Comparison of ENCODE assay signal across 8 cellular contexts in genomic region chr19:34428549-34429285, GRCh38. TPM values are rescaled to one million over a fixed set of nuclear protein-coding genes. Genes with fewer than 3 reads are reported as not detected.
DNase-seq lines count a peak whose midpoint lies in the region; ATAC-seq and TF ChIP-seq lines count a peak whose summit lies in the region.

No MANE protein-coding gene starts in this region.

- POLR2A ChIA-PET in activated B cell treated with CpG ODN at 0.5 μM for 24 hours (lab: Charles Lee) = interaction anchor here (0.6 to 1.9 kb wide), 5 partner anchors 23 to 72 kb away, joined by 3 to 9 read pairs (median 4); partner anchors contain the start of genes GPI and PDCD2L

- peak overlapping the region; percentile 94 for H3K27ac ChIP-seq in HUES48 (ENCODE audit: low read depth, low read length)
- H3K27ac ChIP-seq in epithelial cell of prostate = peak overlapping the region; percentile 66
- H3K27ac ChIP-seq in thymus (ENCODE audit: low read depth) = peak overlapping the region; percentile 80

- H3K4me1 Mint-ChIP-seq in activated B cell treated with CpG ODN at 0.5 μM for 24 hours = peaks cover 35% of the 10 kb centered on the region

- H3K27me3 ChIP-seq in HUES48 (ENCODE audit: control insufficient read depth, insufficient read depth, low read length) (no peaks in the 10 kb centered on the region), mucosa of stomach (ENCODE audit: control insufficient read depth, insufficient read depth, low read length) (no peaks in the 10 kb centered on the region), thymus (ENCODE audit: control insufficient read depth, insufficient read depth) (no peaks in the 10 kb centered on the region)

- intact Hi-C loops in activated B cell treated with CpG ODN at 0.5 μM for 24 hours (cut with micrococcal nuclease) = loop anchor here (1.0 to 5.0 kb wide), 5 partner anchors 69 to 1056 kb away; partner anchors contain the start of genes CEBPG, SCGB2B2 and ZNF302

- H3K9ac ChIP-seq in HUES48 (ENCODE audit: low read depth, low read length) (peak overlapping the region; percentile 86), mucosa of stomach (ENCODE audit: low read length) (peak overlapping the region; percentile 72)

- no peaks in the 10 kb centered on the region for H3K27me3 Mint-ChIP-seq in activated B cell treated with CpG ODN at 0.5 μM for 24 hours

- under 1% methylated on average over 68 of the region's 68 CpGs for WGBS in thymus

- H3K36me3 Mint-ChIP-seq in activated B cell treated with CpG ODN at 0.5 μM for 24 hours (ENCODE audit: low read depth) = peaks cover 37% of the 10 kb centered on the region

- H3K9me3 ChIP-seq in HUES48 (ENCODE audit: control insufficient read depth, insufficient read depth, low read length) = no peaks in the 10 kb centered on the region
- no peaks in the 10 kb centered on the region for H3K9me3 ChIP-seq in mucosa of stomach (ENCODE audit: control insufficient read depth, low read length)
- no peaks in the 10 kb centered on the region for H3K9me3 ChIP-seq in thymus (ENCODE audit: control insufficient read depth)

- peak; percentile 45 for ATAC-seq in GM21390 (IDR thresholded peaks at IDR 0.05; ENCODE audit: unreplicated experiment)
- ATAC-seq in activated B cell treated with CpG ODN at 0.5 μM for 24 hours (ENCODE audit: low read depth) = peak; percentile 49

- TF ChIP-seq CTCF in activated B cell treated with CpG ODN at 0.5 μM for 24 hours (IDR thresholded peaks at IDR 0.05) = no peak

- CTCF ChIA-PET in activated B cell treated with CpG ODN at 0.5 μM for 24 hours (lab: Charles Lee) = interaction anchor here (1.8 kb wide), 1 partner anchor 70 kb away, joined by 6 read pairs; no protein-coding TSS in a partner anchor

- H3K4me3 Mint-ChIP-seq in activated B cell treated with CpG ODN at 0.5 μM for 24 hours = peak overlapping the region; percentile 96

- peak overlapping the region; percentile 93 for H3K27ac Mint-ChIP-seq in activated B cell treated with CpG ODN at 0.5 μM for 24 hours

- DNase-seq in EL (peak; percentile 39), activated B cell treated with CpG ODN at 0.5 μM for 24 hours (no peak), epithelial cell of prostate (ENCODE audit: low read depth, low spot score) (no peak), NCI-H2171 treated with DMSO at 0.1 percent for 48 hours (lab: John Stamatoyannopoulos, UW) (no peak)

- H3K9me3 Mint-ChIP-seq in activated B cell treated with CpG ODN at 0.5 μM for 24 hours = no peaks in the 10 kb centered on the region

- H3K4me3 ChIP-seq in HUES48 (ENCODE audit: low read depth, low read length) = peak overlapping the region; percentile 99
- H3K4me3 ChIP-seq in mucosa of stomach (ENCODE audit: low read length) = peak overlapping the region; percentile 14
- peak overlapping the region; percentile 87 for H3K4me3 ChIP-seq in thymus (ENCODE audit: low read length)

- peaks cover 5% of the 10 kb centered on the region for H3K4me1 ChIP-seq in HUES48 (ENCODE audit: control insufficient read depth, insufficient read depth, low read length)
- H3K4me1 ChIP-seq in mucosa of stomach (ENCODE audit: control insufficient read depth, insufficient read depth, low read length) = peaks cover 6% of the 10 kb centered on the region
- H3K4me1 ChIP-seq in thymus (ENCODE audit: control insufficient read depth, insufficient read depth, low read length) = peaks cover 18% of the 10 kb centered on the region

- H3K36me3 ChIP-seq in HUES48 (ENCODE audit: control insufficient read depth, insufficient read depth, low read length) = peaks cover 61% of the 10 kb centered on the region
- H3K36me3 ChIP-seq in mucosa of stomach (ENCODE audit: control insufficient read depth, insufficient read depth, low read length) = no peaks in the 10 kb centered on the region
- peaks cover 3% of the 10 kb centered on the region for H3K36me3 ChIP-seq in thymus (ENCODE audit: control insufficient read depth, insufficient read depth)

RNA-seq across cellular contexts. Expression of gene UBA2, which starts 0.5 kb away (rescaled TPM):
- 85.3 and 85.9 TPM in 2 replicates for total RNA-seq in activated B cell treated with CpG ODN at 0.5 μM for 24 hours
- polyA plus RNA-seq in thymus = 113 TPM

RNA-seq across cellular contexts. Expression of gene PDCD2L, which starts 24.5 kb away (rescaled TPM):
- total RNA-seq in activated B cell treated with CpG ODN at 0.5 μM for 24 hours = 13.4 and 18.6 TPM in 2 replicates
- 10.5 TPM for polyA plus RNA-seq in thymus

RNA-seq across cellular contexts. Expression of gene WTIP, which starts 52.8 kb away (rescaled TPM):
- 0.07 and 0.38 TPM in 2 replicates for total RNA-seq in activated B cell treated with CpG ODN at 0.5 μM for 24 hours
- 3.6 TPM for polyA plus RNA-seq in thymus

Comparison
In these comparisons a context has a peak if more than half of its experiments do, and no peak if none do; other contexts are left out.
1. H3K4me3 ChIP-seq: peak in every context shown above with its lines; median percentile 99 in HUES48; 87 in thymus; 14 in mucosa of stomach.